30 cellular contexts compared by ENCODE assay signal in genomic region chr12:115370204-115370603, GRCh38.
"Had no signal": no experiment of that assay in that cellular context is flagged by ENCODE, and none has a peak within 500 bp of the region (broad histone marks: within the 10 kb centered on the region; RNA-seq: fewer than 3 reads in every experiment).

No MANE protein-coding gene starts in this region.

- H3K27ac ChIP-seq: adrenal gland, body of pancreas, colonic mucosa, epithelial cell of prostate, esophagus squamous epithelium, gastroesophageal sphincter, heart right ventricle had no signal

- H3K27me3 ChIP-seq: adrenal gland, body of pancreas, colonic mucosa, esophagus squamous epithelium, heart right ventricle had no signal

- H3K4me3 Mint-ChIP-seq: activated CD4-positive, alpha-beta memory T cell treated with anti-CD3 and anti-CD28 coated beads for 36 hours; activated CD4-positive, alpha-beta T cell treated with anti-CD3 and anti-CD28 coated beads for 36 hours; activated CD4-positive, alpha-beta T cell treated with anti-CD3 and anti-CD28 coated beads, Interleukin-2, amount 10 ng/mL, durations not matched to agents 24 days and 14 days; activated CD8-positive, alpha-beta memory T cell treated with anti-CD3 and anti-CD28 coated beads, Interleukin-2, amount 10 ng/mL, durations not matched to agents 7 days and 5 days; activated CD8-positive, alpha-beta T cell treated with anti-CD3 and anti-CD28 coated beads, Interleukin-2, amount 10 ng/mL, durations not matched to agents 7 days and 5 days; activated naive CD4-positive, alpha-beta T cell treated with anti-CD3 and anti-CD28 coated beads for 36 hours; activated naive CD4-positive, alpha-beta T cell treated with anti-CD3 and anti-CD28 coated beads, Interleukin-2, amount 50 U/mL, for 24 hours; activated naive CD8-positive, alpha-beta T cell treated with anti-CD3 and anti-CD28 coated beads for 36 hours; activated naive CD8-positive, alpha-beta T cell treated with anti-CD3 and anti-CD28 coated beads, Interleukin-2, amount 50 U/mL, for 24 hours; activated T-helper 1 cell treated with anti-CD3 and anti-CD28 coated beads, Interleukin-12 subunit alpha, Interleukin-12 subunit beta, Interleukin-2, Interleukin-4 antibody, amounts not matched to agents 30 ng/mL and 10 ng/mL and 1 ng/mL, durations not matched to agents 14 hours and 24 hours and 36 hours had no signal

- H3K27ac Mint-ChIP-seq: activated CD4-positive, alpha-beta memory T cell treated with anti-CD3 and anti-CD28 coated beads for 36 hours; activated CD4-positive, alpha-beta T cell treated with anti-CD3 and anti-CD28 coated beads for 36 hours; activated CD4-positive, alpha-beta T cell treated with anti-CD3 and anti-CD28 coated beads, Interleukin-2, amount 10 ng/mL, durations not matched to agents 24 days and 14 days; activated CD8-positive, alpha-beta memory T cell treated with anti-CD3 and anti-CD28 coated beads, Interleukin-2, amount 10 ng/mL, durations not matched to agents 7 days and 5 days; activated CD8-positive, alpha-beta T cell treated with anti-CD3 and anti-CD28 coated beads, Interleukin-2, amount 10 ng/mL, durations not matched to agents 7 days and 5 days; activated naive CD4-positive, alpha-beta T cell treated with anti-CD3 and anti-CD28 coated beads for 36 hours; activated naive CD4-positive, alpha-beta T cell treated with anti-CD3 and anti-CD28 coated beads, Interleukin-2, amount 50 U/mL, for 24 hours; activated naive CD8-positive, alpha-beta T cell treated with anti-CD3 and anti-CD28 coated beads for 36 hours; activated naive CD8-positive, alpha-beta T cell treated with anti-CD3 and anti-CD28 coated beads, Interleukin-2, amount 50 U/mL, for 24 hours; activated T-helper 1 cell treated with anti-CD3 and anti-CD28 coated beads, Interleukin-12 subunit alpha, Interleukin-12 subunit beta, Interleukin-2, Interleukin-4 antibody, amounts not matched to agents 30 ng/mL and 10 ng/mL and 1 ng/mL, durations not matched to agents 14 hours and 24 hours and 36 hours; activated T-helper 2 cell treated with anti-CD3 and anti-CD28 coated beads, Interferon-gamma antibody, Interleukin-2, Interleukin-4, amounts not matched to agents 10 μg/mL and 5 μg/mL and 100 μg/mL, durations not matched to agents 14 hours and 24 hours and 36 hours had no signal

- DNase-seq: activated CD4-positive, alpha-beta memory T cell treated with anti-CD3 and anti-CD28 coated beads for 36 hours; activated CD4-positive, alpha-beta T cell treated with anti-CD3 and anti-CD28 coated beads for 36 hours; activated CD4-positive, alpha-beta T cell treated with anti-CD3 and anti-CD28 coated beads, Interleukin-2, amount 10 ng/mL, durations not matched to agents 24 days and 14 days; activated CD4-positive, CD25-positive, alpha-beta regulatory T cell; activated CD4-positive, CD25-positive, alpha-beta regulatory T cell treated with anti-CD3 and anti-CD28 coated beads, Interleukin-2, amount 50 U/mL, for 72 hours; activated CD8-positive, alpha-beta memory T cell treated with anti-CD3 and anti-CD28 coated beads, Interleukin-2, amount 10 ng/mL, durations not matched to agents 7 days and 5 days; activated CD8-positive, alpha-beta memory T cell treated with anti-CD3 and anti-CD28 coated beads, Interleukin-2, amount 50 U/mL, for 4 hours; activated CD8-positive, alpha-beta T cell treated with anti-CD3 and anti-CD28 coated beads, Interleukin-2, amount 10 ng/mL, durations not matched to agents 7 days and 5 days; activated effector memory CD4-positive, alpha-beta T cell treated with anti-CD3 and anti-CD28 coated beads, Interleukin-2, amount 50 U/mL, for 16 hours; activated naive CD4-positive, alpha-beta T cell treated with anti-CD3 and anti-CD28 coated beads for 36 hours; activated naive CD8-positive, alpha-beta T cell treated with anti-CD3 and anti-CD28 coated beads for 36 hours; activated naive CD8-positive, alpha-beta T cell treated with anti-CD3 and anti-CD28 coated beads, Interleukin-2, amount 50 U/mL, for 24 hours; activated T-cell treated with anti-CD3 and anti-CD28 coated beads, Interleukin-2, amount 50 U/mL, for 1 hour; activated T-cell treated with anti-CD3 and anti-CD28 coated beads, Interleukin-2, amount 50 U/mL, for 48 hours; adrenal gland; amygdala; aorta; body of pancreas; caudate nucleus; colonic mucosa; effector CD8-positive, alpha-beta T cell; esophagus squamous epithelium; foreskin melanocyte; heart right ventricle; T-helper 2 cell had no signal

- H3K4me1 Mint-ChIP-seq: activated naive CD4-positive, alpha-beta T cell treated with anti-CD3 and anti-CD28 coated beads, Interleukin-2, amount 50 U/mL, for 24 hours had no signal

- H3K4me1 ChIP-seq: adrenal gland, body of pancreas, colonic mucosa, gastroesophageal sphincter had no signal

- H3K36me3 Mint-ChIP-seq: activated CD4-positive, alpha-beta memory T cell treated with anti-CD3 and anti-CD28 coated beads for 36 hours; activated CD8-positive, alpha-beta memory T cell treated with anti-CD3 and anti-CD28 coated beads, Interleukin-2, amount 10 ng/mL, durations not matched to agents 7 days and 5 days; activated naive CD4-positive, alpha-beta T cell treated with anti-CD3 and anti-CD28 coated beads, Interleukin-2, amount 50 U/mL, for 24 hours; activated naive CD8-positive, alpha-beta T cell treated with anti-CD3 and anti-CD28 coated beads for 36 hours had no signal

- H3K9me3 ChIP-seq: adrenal gland, body of pancreas, colonic mucosa, esophagus squamous epithelium, gastroesophageal sphincter, heart right ventricle had no signal

- H3K36me3 ChIP-seq: adrenal gland, colonic mucosa, esophagus squamous epithelium, gastroesophageal sphincter, heart right ventricle had no signal

- H3K4me3 ChIP-seq: adrenal gland, body of pancreas, colonic mucosa, esophagus squamous epithelium, gastroesophageal sphincter, heart right ventricle had no signal

- H3K27me3 Mint-ChIP-seq: activated CD4-positive, alpha-beta memory T cell treated with anti-CD3 and anti-CD28 coated beads for 36 hours; activated CD4-positive, alpha-beta T cell treated with anti-CD3 and anti-CD28 coated beads, Interleukin-2, amount 10 ng/mL, durations not matched to agents 24 days and 14 days; activated CD8-positive, alpha-beta memory T cell treated with anti-CD3 and anti-CD28 coated beads, Interleukin-2, amount 10 ng/mL, durations not matched to agents 7 days and 5 days; activated naive CD4-positive, alpha-beta T cell treated with anti-CD3 and anti-CD28 coated beads, Interleukin-2, amount 50 U/mL, for 24 hours; activated naive CD8-positive, alpha-beta T cell treated with anti-CD3 and anti-CD28 coated beads, Interleukin-2, amount 50 U/mL, for 24 hours had no signal

- ATAC-seq: activated CD4-positive, alpha-beta T cell treated with anti-CD3 and anti-CD28 coated beads for 36 hours; activated CD8-positive, alpha-beta memory T cell treated with anti-CD3 and anti-CD28 coated beads, Interleukin-2, amount 10 ng/mL, durations not matched to agents 7 days and 5 days; activated CD8-positive, alpha-beta T cell treated with anti-CD3 and anti-CD28 coated beads, Interleukin-2, amount 10 ng/mL, durations not matched to agents 7 days and 5 days; activated naive CD8-positive, alpha-beta T cell treated with anti-CD3 and anti-CD28 coated beads, Interleukin-2, amount 50 U/mL, for 24 hours; body of pancreas; gastroesophageal sphincter; heart right ventricle had no signal
